8 cellular contexts compared by ENCODE assay signal in the genomic region with DNA sequence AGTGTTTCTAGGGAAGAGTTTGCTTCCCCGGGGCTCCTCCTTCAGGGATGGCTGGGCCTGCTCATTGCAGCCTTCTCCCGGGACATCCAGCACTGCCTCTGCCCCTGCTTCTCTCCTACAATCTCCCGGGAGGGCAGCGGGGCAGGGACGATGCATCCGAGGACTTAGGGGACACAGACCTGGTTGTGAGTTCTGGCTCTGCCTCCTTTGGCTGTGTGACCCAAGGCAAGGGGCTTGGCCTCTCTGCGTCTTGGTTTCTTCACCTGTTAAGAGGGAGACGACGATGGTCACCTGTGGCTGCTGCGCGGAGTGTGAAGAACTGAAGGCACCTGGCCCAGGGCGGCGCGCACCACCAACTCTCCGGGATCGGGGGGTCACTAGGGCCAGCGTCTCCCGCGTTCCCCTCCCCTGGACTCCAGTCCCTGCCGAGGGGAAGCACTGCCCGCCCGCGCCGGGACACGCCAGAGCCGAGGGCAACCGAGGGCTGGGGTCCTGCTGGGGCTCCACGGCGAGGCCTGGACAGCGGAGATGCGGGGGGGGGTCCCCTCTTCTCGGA. TPM values are rescaled to one million over a fixed set of nuclear protein-coding genes. Genes with fewer than 3 reads are reported as not detected.
A peak's percentile ranks its signal among the peaks of the same experiment; 100 is the strongest.
DNase-seq lines count a peak whose midpoint lies in the region; ATAC-seq, FAIRE-seq and TF ChIP-seq lines count a peak whose summit lies in the region.

No MANE protein-coding gene starts in this region.

- intact Hi-C loops in activated CD4-positive, alpha-beta T cell treated with anti-CD3 and anti-CD28 coated beads for 36 hours (cut with DNase I, micrococcal nuclease), result loop anchor here in 1 of 2 experiments (1.0 to 2.0 kb wide), 2 partner anchors 54 to 186 kb away; a partner anchor contains a TSS
- intact Hi-C loops in activated T-helper 1 cell treated with anti-CD3 and anti-CD28 coated beads, Interleukin-12 subunit alpha, Interleukin-12 subunit beta, Interleukin-2, Interleukin-4 antibody, amounts not matched to agents 30 ng/mL and 10 ng/mL and 1 ng/mL, durations not matched to agents 14 hours and 24 hours and 36 hours (cut with micrococcal nuclease), result loop anchor here (1.0 to 5.0 kb wide), 5 partner anchors 10 to 186 kb away; a partner anchor contains a TSS

- peak overlapping the region; percentile 56 for H3K4me3 ChIP-seq in iPS-18a (ENCODE audit: low read length)

- no peaks in the 10 kb centered on the region for H3K9me3 ChIP-seq in iPS-18a (ENCODE audit: control insufficient read depth, low read depth, low read length)

- no peaks in the 10 kb centered on the region for H3K9me3 Mint-ChIP-seq in activated CD4-positive, alpha-beta T cell treated with anti-CD3 and anti-CD28 coated beads for 36 hours (ENCODE audit: low read depth)
- no peaks in the 10 kb centered on the region for H3K9me3 Mint-ChIP-seq in activated T-helper 1 cell treated with anti-CD3 and anti-CD28 coated beads, Interleukin-12 subunit alpha, Interleukin-12 subunit beta, Interleukin-2, Interleukin-4 antibody, amounts not matched to agents 30 ng/mL and 10 ng/mL and 1 ng/mL, durations not matched to agents 14 hours and 24 hours and 36 hours
- H3K9me3 Mint-ChIP-seq in stimulated activated naive B cell treated with anti-CD40 and anti-IgM and Interleukin-4, amounts not matched to agents 10 μg/mL and 1 μg/mL and 100 μg/mL, for 72 hours, result no peaks in the 10 kb centered on the region

- POLR2A ChIA-PET in activated CD4-positive, alpha-beta T cell treated with anti-CD3 and anti-CD28 coated beads for 36 hours (lab: Charles Lee), result no interaction called here

- peaks cover 6% of the 10 kb centered on the region for H3K36me3 Mint-ChIP-seq in activated CD4-positive, alpha-beta T cell treated with anti-CD3 and anti-CD28 coated beads for 36 hours (ENCODE audit: low read depth)
- peaks cover 14% of the 10 kb centered on the region for H3K36me3 Mint-ChIP-seq in activated T-helper 1 cell treated with anti-CD3 and anti-CD28 coated beads, Interleukin-12 subunit alpha, Interleukin-12 subunit beta, Interleukin-2, Interleukin-4 antibody, amounts not matched to agents 30 ng/mL and 10 ng/mL and 1 ng/mL, durations not matched to agents 14 hours and 24 hours and 36 hours (ENCODE audit: low read depth)
- H3K36me3 Mint-ChIP-seq in stimulated activated naive B cell treated with anti-CD40 and anti-IgM and Interleukin-4, amounts not matched to agents 10 μg/mL and 1 μg/mL and 100 μg/mL, for 72 hours, result peaks cover 53 to 64% of the 10 kb centered on the region in 2 donors

- H3K27me3 ChIP-seq in iPS-18a (ENCODE audit: control insufficient read depth, insufficient read depth, low read length), result peaks cover 13% of the 10 kb centered on the region

- CTCF ChIA-PET in activated CD4-positive, alpha-beta T cell treated with anti-CD3 and anti-CD28 coated beads for 36 hours (lab: Charles Lee), result interaction anchor here (0.6 kb wide), 1 partner anchor 16 kb away, joined by 3 read pairs; no protein-coding TSS in a partner anchor

- no peak overlapping the region for H3K27ac ChIP-seq in iPS-18a (ENCODE audit: low read length)

- ATAC-seq in activated CD4-positive, alpha-beta T cell treated with anti-CD3 and anti-CD28 coated beads for 36 hours, result no peak
- peak in 1 of 2 donors; percentile 0 for ATAC-seq in stimulated activated naive B cell treated with anti-CD40 and anti-IgM and Interleukin-4, amounts not matched to agents 10 μg/mL and 1 μg/mL and 100 μg/mL, for 72 hours (replicated peaks)

- no peaks in the 10 kb centered on the region for H3K36me3 ChIP-seq in iPS-18a (ENCODE audit: control insufficient read depth, low read depth, low read length)

- FAIRE-seq in GM12892 (lab: Jason Lieb, UNC), result no peak

- H3K4me3 Mint-ChIP-seq in activated CD4-positive, alpha-beta T cell treated with anti-CD3 and anti-CD28 coated beads for 36 hours, result peak overlapping the region; percentile 68
- H3K4me3 Mint-ChIP-seq in activated T-helper 1 cell treated with anti-CD3 and anti-CD28 coated beads, Interleukin-12 subunit alpha, Interleukin-12 subunit beta, Interleukin-2, Interleukin-4 antibody, amounts not matched to agents 30 ng/mL and 10 ng/mL and 1 ng/mL, durations not matched to agents 14 hours and 24 hours and 36 hours, result peak overlapping the region; percentile 73
- H3K4me3 Mint-ChIP-seq in stimulated activated naive B cell treated with anti-CD40 and anti-IgM and Interleukin-4, amounts not matched to agents 10 μg/mL and 1 μg/mL and 100 μg/mL, for 72 hours, result peak overlapping the region; percentile 90 to 95

- H3K4me1 ChIP-seq in iPS-18a (ENCODE audit: control insufficient read depth, low read depth, low read length), result peaks cover 4% of the 10 kb centered on the region

- no peaks in the 10 kb centered on the region for H3K27me3 Mint-ChIP-seq in activated CD4-positive, alpha-beta T cell treated with anti-CD3 and anti-CD28 coated beads for 36 hours
- H3K27me3 Mint-ChIP-seq in activated T-helper 1 cell treated with anti-CD3 and anti-CD28 coated beads, Interleukin-12 subunit alpha, Interleukin-12 subunit beta, Interleukin-2, Interleukin-4 antibody, amounts not matched to agents 30 ng/mL and 10 ng/mL and 1 ng/mL, durations not matched to agents 14 hours and 24 hours and 36 hours (ENCODE audit: insufficient read depth), result peaks cover 7% of the 10 kb centered on the region
- H3K27me3 Mint-ChIP-seq in stimulated activated naive B cell treated with anti-CD40 and anti-IgM and Interleukin-4, amounts not matched to agents 10 μg/mL and 1 μg/mL and 100 μg/mL, for 72 hours, result no peaks in the 10 kb centered on the region

- peaks cover 30% of the 10 kb centered on the region for H3K4me1 Mint-ChIP-seq in activated CD4-positive, alpha-beta T cell treated with anti-CD3 and anti-CD28 coated beads for 36 hours
- H3K4me1 Mint-ChIP-seq in activated T-helper 1 cell treated with anti-CD3 and anti-CD28 coated beads, Interleukin-12 subunit alpha, Interleukin-12 subunit beta, Interleukin-2, Interleukin-4 antibody, amounts not matched to agents 30 ng/mL and 10 ng/mL and 1 ng/mL, durations not matched to agents 14 hours and 24 hours and 36 hours (ENCODE audit: low read depth), result peaks cover 52% of the 10 kb centered on the region
- H3K4me1 Mint-ChIP-seq in stimulated activated naive B cell treated with anti-CD40 and anti-IgM and Interleukin-4, amounts not matched to agents 10 μg/mL and 1 μg/mL and 100 μg/mL, for 72 hours, result peaks cover 46 to 75% of the 10 kb centered on the region in 2 donors

- H3K9ac ChIP-seq in iPS-18a (ENCODE audit: low read length), result peak overlapping the region; percentile 17

- no peak for DNase-seq in activated CD4-positive, alpha-beta T cell treated with anti-CD3 and anti-CD28 coated beads for 36 hours
- no peak for DNase-seq in activated CD4-positive, alpha-beta T cell treated with anti-CD3 and anti-CD28 coated beads for 4 hours
- no peak for DNase-seq in activated T-helper 1 cell treated with anti-CD3 and anti-CD28 coated beads, Interleukin-12 subunit alpha, Interleukin-12 subunit beta, Interleukin-2, Interleukin-4 antibody, amounts not matched to agents 30 ng/mL and 10 ng/mL and 1 ng/mL, durations not matched to agents 14 hours and 24 hours and 36 hours (ENCODE audit: low spot score)
- DNase-seq in stimulated activated naive B cell treated with anti-CD40 and anti-IgM and Interleukin-4, amounts not matched to agents 10 μg/mL and 1 μg/mL and 100 μg/mL, for 72 hours, result no peak
- no peak for DNase-seq in ureter (ENCODE audit: low spot score)
- DNase-seq in GM12892 (ENCODE audit: insufficient read length), result no peak
- DNase-seq in stimulated activated CD4-positive, alpha-beta T cell treated with anti-CD3 and anti-CD28 coated beads, Interleukin-12 subunit alpha, Interleukin-12 subunit beta, amount 100 ng/mL, for 4 hours, result no peak

- no peak for TF ChIP-seq POLR2A in GM12892 (IDR thresholded peaks at IDR 0.05; ENCODE audit: low read depth, low read length)

- H3K27ac Mint-ChIP-seq in activated CD4-positive, alpha-beta T cell treated with anti-CD3 and anti-CD28 coated beads for 36 hours, result no peak overlapping the region
- H3K27ac Mint-ChIP-seq in activated T-helper 1 cell treated with anti-CD3 and anti-CD28 coated beads, Interleukin-12 subunit alpha, Interleukin-12 subunit beta, Interleukin-2, Interleukin-4 antibody, amounts not matched to agents 30 ng/mL and 10 ng/mL and 1 ng/mL, durations not matched to agents 14 hours and 24 hours and 36 hours, result peak overlapping the region; percentile 34
- peak overlapping the region; percentile 89 for H3K27ac Mint-ChIP-seq in stimulated activated naive B cell treated with anti-CD40 and anti-IgM and Interleukin-4, amounts not matched to agents 10 μg/mL and 1 μg/mL and 100 μg/mL, for 72 hours

RNA-seq across cellular contexts. Expression of a gene that starts 0.4 kb away (rescaled TPM):
- total RNA-seq in activated CD4-positive, alpha-beta T cell treated with anti-CD3 and anti-CD28 coated beads for 36 hours, result 1 to 10 TPM; 4.4 to 4.7 TPM
- 13.8 and 16.7 TPM in 2 replicates for total RNA-seq in activated T-helper 1 cell treated with anti-CD3 and anti-CD28 coated beads, Interleukin-12 subunit alpha, Interleukin-12 subunit beta, Interleukin-2, Interleukin-4 antibody, amounts not matched to agents 30 ng/mL and 10 ng/mL and 1 ng/mL, durations not matched to agents 14 hours and 24 hours and 36 hours
- total RNA-seq in ureter, result 4.2 TPM
- polyA plus RNA-seq in GM12892 (2012; ENCODE audit: missing spikeins), result 108 TPM

RNA-seq across cellular contexts. Expression of a gene that starts 54.2 kb away (rescaled TPM):
- 100 to 1,000 TPM; 201 to 283 TPM for total RNA-seq in activated CD4-positive, alpha-beta T cell treated with anti-CD3 and anti-CD28 coated beads for 36 hours
- total RNA-seq in activated T-helper 1 cell treated with anti-CD3 and anti-CD28 coated beads, Interleukin-12 subunit alpha, Interleukin-12 subunit beta, Interleukin-2, Interleukin-4 antibody, amounts not matched to agents 30 ng/mL and 10 ng/mL and 1 ng/mL, durations not matched to agents 14 hours and 24 hours and 36 hours, result 449 and 469 TPM in 2 replicates
- 107 TPM for total RNA-seq in ureter
- polyA plus RNA-seq in GM12892 (2012; ENCODE audit: missing spikeins), result 193 TPM
